In the genomic region with DNA sequence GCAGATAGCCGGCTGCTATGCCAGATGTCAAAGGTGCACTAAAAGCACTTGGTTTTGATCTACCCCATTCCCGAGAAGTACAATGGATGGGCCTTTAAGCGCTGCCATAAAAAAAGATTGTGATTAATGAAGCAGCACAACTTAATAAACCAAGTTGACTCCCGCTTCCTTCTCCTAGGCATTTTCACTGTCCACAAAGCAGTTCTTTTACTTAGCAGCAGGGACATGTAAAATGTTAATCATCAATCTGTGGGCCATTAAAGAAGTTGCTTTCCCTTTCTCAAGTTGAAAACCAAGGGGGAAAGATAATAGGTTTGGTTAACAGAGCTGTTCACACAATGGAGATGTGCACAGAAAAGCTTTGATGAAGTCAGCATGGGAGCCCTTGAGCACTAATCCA, we compare ENCODE assay signal across 21 cellular contexts.
"Had no signal": no experiment of that assay in that cellular context is flagged by ENCODE, and none has a peak within 500 bp of the region (broad histone marks: within the 10 kb centered on the region; RNA-seq: fewer than 3 reads in every experiment).

No MANE protein-coding gene starts in this region.

- FAIRE-seq: keratinocyte, urothelium cell line had no signal

- H3K27ac Mint-ChIP-seq: naive B cell; natural killer cell; stimulated activated effector memory CD8-positive, alpha-beta T cell treated with anti-CD3 and anti-CD28 coated beads, Interleukin-12 subunit alpha, Interleukin-12 subunit beta, amount 100 ng/mL, for 72 hours; stimulated activated naive CD8-positive, alpha-beta T cell treated with anti-CD3 and anti-CD28 coated beads, Interleukin-15, Interleukin-2, amounts not matched to agents 100 ng/mL and 50 ng/mL, for 24 hours had no signal

- H3K9me3 Mint-ChIP-seq: mesothelial cell of epicardium; natural killer cell; stimulated activated effector memory CD8-positive, alpha-beta T cell treated with anti-CD3 and anti-CD28 coated beads, Interleukin-12 subunit alpha, Interleukin-12 subunit beta, amount 100 ng/mL, for 72 hours had no signal

- H3K36me3 Mint-ChIP-seq: mesothelial cell of epicardium; naive B cell; natural killer cell; stimulated activated effector memory CD8-positive, alpha-beta T cell treated with anti-CD3 and anti-CD28 coated beads, Interleukin-12 subunit alpha, Interleukin-12 subunit beta, amount 100 ng/mL, for 72 hours had no signal

- DNase-seq: head of caudate nucleus; hippocampal formation; left cardiac atrium; left ventricle myocardium inferior; mesendoderm; naive B cell; natural killer cell; psoas muscle; stimulated activated CD4-positive, alpha-beta T cell treated with anti-CD3 and anti-CD28 coated beads, Interleukin-12 subunit alpha, Interleukin-12 subunit beta, amount 100 ng/mL, for 4 hours; stimulated activated CD4-positive, alpha-beta T cell treated with anti-CD3 and anti-CD28 coated beads, Interleukin-15, amount 100 ng/mL, for 24 hours; stimulated activated CD4-positive, alpha-beta T cell treated with anti-CD3 and anti-CD28 coated beads, Interleukin-2, amount 100 ng/mL, for 24 hours; stimulated activated CD4-positive, alpha-beta T cell treated with anti-CD3 and anti-CD28 coated beads, Interleukin-4, amount 100 ng/mL, for 1 hour; stimulated activated naive CD4-positive, alpha-beta T cell; tibial artery; trophoblast cell; upper lobe of right lung had no signal

- H3K4me3 Mint-ChIP-seq: mesothelial cell of epicardium; natural killer cell; stimulated activated effector memory CD8-positive, alpha-beta T cell treated with anti-CD3 and anti-CD28 coated beads, Interleukin-12 subunit alpha, Interleukin-12 subunit beta, amount 100 ng/mL, for 72 hours; stimulated activated naive CD8-positive, alpha-beta T cell treated with anti-CD3 and anti-CD28 coated beads, Interleukin-15, Interleukin-2, amounts not matched to agents 100 ng/mL and 50 ng/mL, for 24 hours had no signal

- H3K4me1 Mint-ChIP-seq: naive B cell; natural killer cell; stimulated activated effector memory CD8-positive, alpha-beta T cell treated with anti-CD3 and anti-CD28 coated beads, Interleukin-12 subunit alpha, Interleukin-12 subunit beta, amount 100 ng/mL, for 72 hours had no signal
